In genomic region chr1:107942829-107943228, GRCh38 we compare ENCODE assay signal across 15 cellular contexts.
"Had no signal": no experiment of that assay in that cellular context is flagged by ENCODE, and none has a peak within 500 bp of the region (broad histone marks: within the 10 kb centered on the region; RNA-seq: fewer than 3 reads in every experiment).

No MANE protein-coding gene starts in this region.

- H3K36me3 Mint-ChIP-seq: brain, WTC11 had no signal

- H3K9me3 ChIP-seq: heart left ventricle, lower lobe of right lung, pancreas, sigmoid colon had no signal

- H3K27me3 ChIP-seq: heart left ventricle, pancreas, sigmoid colon had no signal

- H3K4me3 ChIP-seq: heart left ventricle, lower lobe of right lung, pancreas, sigmoid colon had no signal

- H3K4me3 Mint-ChIP-seq: activated CD8-positive, alpha-beta T cell treated with anti-CD3 and anti-CD28 coated beads, Interleukin-2, amount 10 ng/mL, durations not matched to agents 7 days and 5 days; activated naive CD8-positive, alpha-beta T cell treated with anti-CD3 and anti-CD28 coated beads, Interleukin-2, amount 10 ng/mL, durations not matched to agents 7 days and 5 days; brain; WTC11 had no signal

- H3K4me1 Mint-ChIP-seq: brain had no signal

- H3K36me3 ChIP-seq: heart left ventricle, lower lobe of right lung, pancreas, sigmoid colon had no signal

- DNase-seq: activated CD4-positive, alpha-beta T cell treated with anti-CD3 and anti-CD28 coated beads for 48 hours; activated CD8-positive, alpha-beta memory T cell treated with anti-CD3 and anti-CD28 coated beads, Interleukin-2, amount 50 U/mL, for 4 hours; activated CD8-positive, alpha-beta T cell treated with anti-CD3 and anti-CD28 coated beads, Interleukin-2, amount 10 ng/mL, durations not matched to agents 7 days and 5 days; activated naive CD8-positive, alpha-beta T cell treated with anti-CD3 and anti-CD28 coated beads, Interleukin-2, amount 10 ng/mL, durations not matched to agents 7 days and 5 days; dermis blood vessel endothelial cell; heart left ventricle; left cardiac atrium; lower lobe of right lung; pancreas; sigmoid colon; stimulated activated CD4-positive, alpha-beta T cell treated with anti-CD3 and anti-CD28 coated beads, Interleukin-1b, Interleukin-23, amount 100 ng/mL, for 48 hours; T-helper 2 cell had no signal

- H3K27me3 Mint-ChIP-seq: activated naive CD8-positive, alpha-beta T cell treated with anti-CD3 and anti-CD28 coated beads, Interleukin-2, amount 10 ng/mL, durations not matched to agents 7 days and 5 days had no signal

- H3K4me1 ChIP-seq: pancreas, sigmoid colon had no signal

- H3K27ac ChIP-seq: epithelial cell of prostate, lower lobe of right lung, pancreas had no signal

- ATAC-seq: heart left ventricle, left cardiac atrium, lower lobe of right lung, pancreas, WTC11 had no signal

- H3K27ac Mint-ChIP-seq: activated CD8-positive, alpha-beta T cell treated with anti-CD3 and anti-CD28 coated beads, Interleukin-2, amount 10 ng/mL, durations not matched to agents 7 days and 5 days; activated naive CD8-positive, alpha-beta T cell treated with anti-CD3 and anti-CD28 coated beads, Interleukin-2, amount 10 ng/mL, durations not matched to agents 7 days and 5 days; brain; WTC11 had no signal

- H3K9me3 Mint-ChIP-seq: activated naive CD8-positive, alpha-beta T cell treated with anti-CD3 and anti-CD28 coated beads, Interleukin-2, amount 10 ng/mL, durations not matched to agents 7 days and 5 days; brain; WTC11 had no signal
